In genomic region chr5:74640450-74641013, GRCh38 we compare ENCODE assay signal across 1 cellular context.
TF ChIP-seq lines count a peak whose summit lies in the region.

A gene with protein sequence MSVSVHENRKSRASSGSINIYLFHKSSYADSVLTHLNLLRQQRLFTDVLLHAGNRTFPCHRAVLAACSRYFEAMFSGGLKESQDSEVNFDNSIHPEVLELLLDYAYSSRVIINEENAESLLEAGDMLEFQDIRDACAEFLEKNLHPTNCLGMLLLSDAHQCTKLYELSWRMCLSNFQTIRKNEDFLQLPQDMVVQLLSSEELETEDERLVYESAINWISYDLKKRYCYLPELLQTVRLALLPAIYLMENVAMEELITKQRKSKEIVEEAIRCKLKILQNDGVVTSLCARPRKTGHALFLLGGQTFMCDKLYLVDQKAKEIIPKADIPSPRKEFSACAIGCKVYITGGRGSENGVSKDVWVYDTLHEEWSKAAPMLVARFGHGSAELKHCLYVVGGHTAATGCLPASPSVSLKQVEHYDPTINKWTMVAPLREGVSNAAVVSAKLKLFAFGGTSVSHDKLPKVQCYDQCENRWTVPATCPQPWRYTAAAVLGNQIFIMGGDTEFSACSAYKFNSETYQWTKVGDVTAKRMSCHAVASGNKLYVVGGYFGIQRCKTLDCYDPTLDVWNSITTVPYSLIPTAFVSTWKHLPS (minus strand): TSS chr5:74640728. CDS start chr5:74636485, 4,243 bp downstream.

TF ChIP-seq in HepG2, 621 proteins besides CTCF, POLR2A, EP300 and RAD21 (continued from another document and continues in another):
- TF ChIP-seq ZBTB25 (CRISPR knock-in tag; IDR thresholded peaks at IDR 0.05), result peak; percentile 57; the same call in 1 of the 2 replicates
- TF ChIP-seq GATA4 (IDR thresholded peaks at IDR 0.05; ENCODE audit: borderline replicate concordance, low read depth), result peak; percentile 90
- TF ChIP-seq NR1H2 (CRISPR knock-in tag; IDR thresholded peaks at IDR 0.05; ENCODE audit: borderline replicate concordance, low read depth), result no peak
- peak; percentile 82 for TF ChIP-seq ZNF136 (CRISPR knock-in tag; IDR thresholded peaks at IDR 0.05; ENCODE audit: low read depth)
- TF ChIP-seq ZFP1 (CRISPR knock-in tag; IDR thresholded peaks at IDR 0.05), result no peak
- TF ChIP-seq, protein P1, sequence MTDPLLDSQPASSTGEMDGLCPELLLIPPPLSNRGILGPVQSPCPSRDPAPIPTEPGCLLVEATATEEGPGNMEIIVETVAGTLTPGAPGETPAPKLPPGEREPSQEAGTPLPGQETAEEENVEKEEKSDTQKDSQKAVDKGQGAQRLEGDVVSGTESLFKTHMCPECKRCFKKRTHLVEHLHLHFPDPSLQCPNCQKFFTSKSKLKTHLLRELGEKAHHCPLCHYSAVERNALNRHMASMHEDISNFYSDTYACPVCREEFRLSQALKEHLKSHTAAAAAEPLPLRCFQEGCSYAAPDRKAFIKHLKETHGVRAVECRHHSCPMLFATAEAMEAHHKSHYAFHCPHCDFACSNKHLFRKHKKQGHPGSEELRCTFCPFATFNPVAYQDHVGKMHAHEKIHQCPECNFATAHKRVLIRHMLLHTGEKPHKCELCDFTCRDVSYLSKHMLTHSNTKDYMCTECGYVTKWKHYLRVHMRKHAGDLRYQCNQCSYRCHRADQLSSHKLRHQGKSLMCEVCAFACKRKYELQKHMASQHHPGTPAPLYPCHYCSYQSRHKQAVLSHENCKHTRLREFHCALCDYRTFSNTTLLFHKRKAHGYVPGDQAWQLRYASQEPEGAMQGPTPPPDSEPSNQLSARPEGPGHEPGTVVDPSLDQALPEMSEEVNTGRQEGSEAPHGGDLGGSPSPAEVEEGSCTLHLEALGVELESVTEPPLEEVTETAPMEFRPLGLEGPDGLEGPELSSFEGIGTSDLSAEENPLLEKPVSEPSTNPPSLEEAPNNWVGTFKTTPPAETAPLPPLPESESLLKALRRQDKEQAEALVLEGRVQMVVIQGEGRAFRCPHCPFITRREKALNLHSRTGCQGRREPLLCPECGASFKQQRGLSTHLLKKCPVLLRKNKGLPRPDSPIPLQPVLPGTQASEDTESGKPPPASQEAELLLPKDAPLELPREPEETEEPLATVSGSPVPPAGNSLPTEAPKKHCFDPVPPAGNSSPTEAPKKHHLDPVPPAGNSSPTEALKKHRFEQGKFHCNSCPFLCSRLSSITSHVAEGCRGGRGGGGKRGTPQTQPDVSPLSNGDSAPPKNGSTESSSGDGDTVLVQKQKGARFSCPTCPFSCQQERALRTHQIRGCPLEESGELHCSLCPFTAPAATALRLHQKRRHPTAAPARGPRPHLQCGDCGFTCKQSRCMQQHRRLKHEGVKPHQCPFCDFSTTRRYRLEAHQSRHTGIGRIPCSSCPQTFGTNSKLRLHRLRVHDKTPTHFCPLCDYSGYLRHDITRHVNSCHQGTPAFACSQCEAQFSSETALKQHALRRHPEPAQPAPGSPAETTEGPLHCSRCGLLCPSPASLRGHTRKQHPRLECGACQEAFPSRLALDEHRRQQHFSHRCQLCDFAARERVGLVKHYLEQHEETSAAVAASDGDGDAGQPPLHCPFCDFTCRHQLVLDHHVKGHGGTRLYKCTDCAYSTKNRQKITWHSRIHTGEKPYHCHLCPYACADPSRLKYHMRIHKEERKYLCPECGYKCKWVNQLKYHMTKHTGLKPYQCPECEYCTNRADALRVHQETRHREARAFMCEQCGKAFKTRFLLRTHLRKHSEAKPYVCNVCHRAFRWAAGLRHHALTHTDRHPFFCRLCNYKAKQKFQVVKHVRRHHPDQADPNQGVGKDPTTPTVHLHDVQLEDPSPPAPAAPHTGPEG (CRISPR knock-in tag; IDR thresholded peaks at IDR 0.05), result no peak
- TF ChIP-seq SNAPC2 (CRISPR knock-in tag; IDR thresholded peaks at IDR 0.05), result peak; percentile 95
- no peak for TF ChIP-seq ZNF615 (CRISPR knock-in tag; IDR thresholded peaks at IDR 0.05; ENCODE audit: borderline replicate concordance)
- no peak for TF ChIP-seq PCBP1 (IDR thresholded peaks at IDR 0.05; ENCODE audit: borderline replicate concordance, low read depth, low read length)
- peak; percentile 69; the same call in 1 of the 2 replicates for TF ChIP-seq ARID2 (CRISPR knock-in tag; IDR thresholded peaks at IDR 0.05; ENCODE audit: borderline replicate concordance)
- TF ChIP-seq MLXIP (CRISPR knock-in tag; IDR thresholded peaks at IDR 0.05; ENCODE audit: borderline replicate concordance), result no peak
- peak; percentile 70; the same call in 1 of the 2 replicates for TF ChIP-seq ZNF83 (CRISPR knock-in tag; IDR thresholded peaks at IDR 0.05; ENCODE audit: borderline replicate concordance)
- TF ChIP-seq TAF1 (CRISPR knock-in tag; IDR thresholded peaks at IDR 0.05), result peak; percentile 99
- no peak; the same call in 1 of the 2 replicates for TF ChIP-seq ZNF841 (CRISPR knock-in tag; IDR thresholded peaks at IDR 0.05; ENCODE audit: borderline replicate concordance)
- TF ChIP-seq PLSCR1 (CRISPR knock-in tag; IDR thresholded peaks at IDR 0.05; ENCODE audit: borderline replicate concordance), result no peak
- TF ChIP-seq MAFF (IDR thresholded peaks at IDR 0.05; ENCODE audit: low read depth, low read length), result no peak
- TF ChIP-seq ZNF430 (CRISPR knock-in tag; IDR thresholded peaks at IDR 0.05), result peak; percentile 96; the same call in 1 of the 2 replicates
- no peak; the same call in 1 of the 2 replicates for TF ChIP-seq ZNF12 (CRISPR knock-in tag; IDR thresholded peaks at IDR 0.05)
- TF ChIP-seq RORA (CRISPR knock-in tag; IDR thresholded peaks at IDR 0.05), result no peak
- 0 out of 2 replicates have a peak, but pooled peaks have one; percentile 31 for TF ChIP-seq HMG20B (CRISPR knock-in tag; conservative IDR thresholded peaks at IDR 0.05)
- no peak; the same call in 1 of the 2 replicates for TF ChIP-seq JUND (CRISPR knock-in tag; IDR thresholded peaks at IDR 0.05)
- TF ChIP-seq ZMYM3 (CRISPR knock-in tag; IDR thresholded peaks at IDR 0.05), result 0 out of 2 replicates have a peak, but pooled peaks have one; percentile 3
- no peak; the same call in 1 of the 2 replicates for TF ChIP-seq ZNF740 (CRISPR knock-in tag; IDR thresholded peaks at IDR 0.05)
- peak; percentile 30 for TF ChIP-seq ZBTB33 (CRISPR knock-in tag; IDR thresholded peaks at IDR 0.05)
- TF ChIP-seq AHDC1 (CRISPR knock-in tag; IDR thresholded peaks at IDR 0.05; ENCODE audit: borderline replicate concordance), result peak; percentile 55
- TF ChIP-seq ZZZ3 (CRISPR knock-in tag; IDR thresholded peaks at IDR 0.05; ENCODE audit: borderline replicate concordance), result no peak; the same call in 1 of the 2 replicates
- no peak; the same call in 1 of the 2 replicates for TF ChIP-seq CENPT (CRISPR knock-in tag; IDR thresholded peaks at IDR 0.05; ENCODE audit: low read depth)
- TF ChIP-seq ARNTL (CRISPR knock-in tag; IDR thresholded peaks at IDR 0.05), result peak; percentile 92
- TF ChIP-seq PITX1 (CRISPR knock-in tag; IDR thresholded peaks at IDR 0.05), result 0 out of 2 replicates have a peak, but pooled peaks have one; percentile 11
- TF ChIP-seq KMT2A (CRISPR knock-in tag; IDR thresholded peaks at IDR 0.05), result peak; percentile 77
- TF ChIP-seq ZNF333 (CRISPR knock-in tag; IDR thresholded peaks at IDR 0.05; ENCODE audit: borderline replicate concordance), result no peak; the same call in 1 of the 2 replicates
- TF ChIP-seq, protein P2, sequence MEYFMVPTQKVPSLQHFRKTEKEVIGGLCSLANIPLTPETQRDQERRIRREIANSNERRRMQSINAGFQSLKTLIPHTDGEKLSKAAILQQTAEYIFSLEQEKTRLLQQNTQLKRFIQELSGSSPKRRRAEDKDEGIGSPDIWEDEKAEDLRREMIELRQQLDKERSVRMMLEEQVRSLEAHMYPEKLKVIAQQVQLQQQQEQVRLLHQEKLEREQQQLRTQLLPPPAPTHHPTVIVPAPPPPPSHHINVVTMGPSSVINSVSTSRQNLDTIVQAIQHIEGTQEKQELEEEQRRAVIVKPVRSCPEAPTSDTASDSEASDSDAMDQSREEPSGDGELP (IDR thresholded peaks at IDR 0.05; ENCODE audit: borderline replicate concordance, low read depth), result peak; percentile 11; the same call in 1 of the 2 replicates
